Comparison of ENCODE assay signal across 11 cellular contexts in the genomic region with DNA sequence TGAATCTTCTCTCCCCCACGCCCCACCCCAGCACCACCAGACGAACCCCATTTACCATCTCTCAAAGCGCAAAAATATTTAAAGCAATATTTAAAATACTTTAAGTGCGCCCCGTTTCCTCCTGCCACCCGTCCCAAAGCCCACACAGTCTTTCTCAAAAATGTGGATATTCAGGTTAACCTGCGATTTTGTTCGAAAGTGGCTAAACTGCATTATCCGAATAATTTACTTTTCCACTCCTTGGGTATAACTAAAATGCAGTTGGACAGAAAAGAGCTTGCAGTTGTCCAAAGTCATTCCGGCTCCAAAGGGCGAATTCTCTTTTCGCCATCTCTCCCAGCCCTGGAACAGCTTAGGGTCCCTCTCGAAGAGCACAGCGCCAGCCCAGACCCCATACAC. TPM values are rescaled to one million over a fixed set of nuclear protein-coding genes. Genes with fewer than 3 reads are reported as not detected.
DNase-seq lines count a peak whose midpoint lies in the region; ATAC-seq, FAIRE-seq and TF ChIP-seq lines count a peak whose summit lies in the region.
"Had no signal": no experiment of that assay in that cellular context is flagged by ENCODE, and none has a peak within 500 bp of the region (broad histone marks: within the 10 kb centered on the region; RNA-seq: fewer than 3 reads in every experiment).

No MANE protein-coding gene starts in this region.

- H3K27me3 Mint-ChIP-seq in activated naive CD4-positive, alpha-beta T cell treated with anti-CD3 and anti-CD28 coated beads for 36 hours (ENCODE audit: low read depth) = peaks cover 62% of the 10 kb centered on the region

- H3K27me3 ChIP-seq in iPS-15b (ENCODE audit: control insufficient read depth, insufficient read depth, low read length) (peaks cover 63% of the 10 kb centered on the region), stomach (peaks cover 8 to 43% (median 25%) of the 10 kb centered on the region in 3 donors), pancreas (peaks cover 0 to 10% (median 0%) of the 10 kb centered on the region in 4 donors)

- H3K4me1 Mint-ChIP-seq in activated naive CD4-positive, alpha-beta T cell treated with anti-CD3 and anti-CD28 coated beads for 36 hours (ENCODE audit: low read depth) = peaks cover 6% of the 10 kb centered on the region

- peak overlapping the region; percentile 32 for H3K4me3 Mint-ChIP-seq in activated naive CD4-positive, alpha-beta T cell treated with anti-CD3 and anti-CD28 coated beads for 36 hours

- peak overlapping the region; percentile 70 for H3K9ac ChIP-seq in iPS-15b (ENCODE audit: low read depth, low read length)

- H3K9me3 ChIP-seq in iPS-15b (ENCODE audit: control insufficient read depth, insufficient read depth, low read length) = no peaks in the 10 kb centered on the region
- H3K9me3 ChIP-seq in stomach = no peaks in the 10 kb centered on the region
- H3K9me3 ChIP-seq in pancreas = no peaks in the 10 kb centered on the region

- TF ChIP-seq CTCF in astrocyte of the cerebellum (IDR thresholded peaks at IDR 0.05; ENCODE audit: low read depth, low read length, missing control alignments) = no peak
- TF ChIP-seq CTCF in stomach (IDR thresholded peaks at IDR 0.05) = no peak
- TF ChIP-seq CTCF in pancreas (IDR thresholded peaks at IDR 0.05) = no peak

- 16 to 26% (median 21%) methylated on average over 14 of the region's 14 CpGs for WGBS in stomach, 5 donors
- WGBS in pancreas, 2 donors = 7 to 12% methylated on average over 14 of the region's 14 CpGs

- no peak overlapping the region for H3K27ac Mint-ChIP-seq in activated naive CD4-positive, alpha-beta T cell treated with anti-CD3 and anti-CD28 coated beads for 36 hours
- no peak overlapping the region for H3K27ac Mint-ChIP-seq in activated naive CD4-positive, alpha-beta T cell treated with anti-CD3 and anti-CD28 coated beads, Interleukin-2, amount 50 U/mL, for 72 hours
- H3K27ac Mint-ChIP-seq: CD4-positive, CD25-positive, alpha-beta regulatory T cell had no signal

- no peak for TF ChIP-seq EP300 in stomach (IDR thresholded peaks at IDR 0.05)

- CTCF ChIA-PET in activated naive CD4-positive, alpha-beta T cell treated with anti-CD3 and anti-CD28 coated beads for 36 hours (lab: Charles Lee) = no interaction called here

- FAIRE-seq in pancreas (lab: Jason Lieb, UNC) = no peak

- H3K36me3 ChIP-seq in iPS-15b (ENCODE audit: control insufficient read depth, insufficient read depth, low read length) = no peaks in the 10 kb centered on the region
- no peaks in the 10 kb centered on the region for H3K36me3 ChIP-seq in stomach
- H3K36me3 ChIP-seq in pancreas = no peaks in the 10 kb centered on the region

- TF ChIP-seq POLR2A in stomach (IDR thresholded peaks at IDR 0.05) = no peak

- H3K4me1 ChIP-seq in iPS-15b (ENCODE audit: control insufficient read depth, insufficient read depth, low read length) = peaks cover 12% of the 10 kb centered on the region
- peaks cover 7 to 13% (median 10%) of the 10 kb centered on the region in 4 donors for H3K4me1 ChIP-seq in stomach
- peaks cover 0 to 4% (median 3%) of the 10 kb centered on the region in 3 donors for H3K4me1 ChIP-seq in pancreas

- no peak for ATAC-seq in activated naive CD4-positive, alpha-beta T cell treated with anti-CD3 and anti-CD28 coated beads, Interleukin-2, amount 50 U/mL, for 72 hours
- ATAC-seq in pancreas = no peak

- DNase-seq in activated naive CD4-positive, alpha-beta T cell treated with anti-CD3 and anti-CD28 coated beads for 36 hours = no peak
- DNase-seq in activated naive CD4-positive, alpha-beta T cell treated with anti-CD3 and anti-CD28 coated beads, Interleukin-2, amount 50 U/mL, for 72 hours (ENCODE audit: low spot score in 2 of 2) = no peak
- DNase-seq in astrocyte of the cerebellum (ENCODE audit: low read depth) = no peak
- no peak for DNase-seq in stomach
- DNase-seq in SW 1271 (lab: John Stamatoyannopoulos, UW) = no peak
- no peak for DNase-seq in pancreas
- DNase-seq in NCI-H82 (lab: John Stamatoyannopoulos, UW) = no peak
- DNase-seq: CD4-positive, CD25-positive, alpha-beta regulatory T cell; NCI-H345; T1000 had no signal

- no peaks in the 10 kb centered on the region for H3K36me3 Mint-ChIP-seq in activated naive CD4-positive, alpha-beta T cell treated with anti-CD3 and anti-CD28 coated beads for 36 hours (ENCODE audit: low read depth)
- peaks cover 7 to 11% of the 10 kb centered on the region in 2 donors for H3K36me3 Mint-ChIP-seq in activated naive CD4-positive, alpha-beta T cell treated with anti-CD3 and anti-CD28 coated beads, Interleukin-2, amount 50 U/mL, for 72 hours
- H3K36me3 Mint-ChIP-seq: CD4-positive, CD25-positive, alpha-beta regulatory T cell had no signal

- intact Hi-C loops in activated naive CD4-positive, alpha-beta T cell treated with anti-CD3 and anti-CD28 coated beads for 36 hours (cut with micrococcal nuclease) = no loop called here
- intact Hi-C loops in stomach (cut with DNase I; ENCODE audit: low total_unique reads) (no loop called here), pancreas (cut with DNase I) (no loop called here)

- in situ Hi-C loops in astrocyte of the cerebellum (cut with HindIII; ENCODE audit: low sequenced_read_pairs) = no loop called here

- H3K27ac ChIP-seq in stomach = no peak overlapping the region
- no peak overlapping the region for H3K27ac ChIP-seq in pancreas

- no peaks in the 10 kb centered on the region for H3K9me3 Mint-ChIP-seq in activated naive CD4-positive, alpha-beta T cell treated with anti-CD3 and anti-CD28 coated beads for 36 hours
- no peaks in the 10 kb centered on the region for H3K9me3 Mint-ChIP-seq in activated naive CD4-positive, alpha-beta T cell treated with anti-CD3 and anti-CD28 coated beads, Interleukin-2, amount 50 U/mL, for 72 hours

- H3K4me3 ChIP-seq in astrocyte of the cerebellum (ENCODE audit: low read depth, low read length) = peak overlapping the region; percentile 55
- peak overlapping the region; percentile 49 for H3K4me3 ChIP-seq in iPS-15b (ENCODE audit: low read depth, low read length)
- H3K4me3 ChIP-seq in stomach = peak overlapping the region; percentile 26 to 45 (median 39)
- peak overlapping the region in 1 of 4 donors; percentile 38 for H3K4me3 ChIP-seq in pancreas

RNA-seq across cellular contexts. Expression of gene SMIM43, which starts 0.7 kb away (rescaled TPM):
- not detected for total RNA-seq in activated naive CD4-positive, alpha-beta T cell treated with anti-CD3 and anti-CD28 coated beads for 36 hours
- not detected for total RNA-seq in activated naive CD4-positive, alpha-beta T cell treated with anti-CD3 and anti-CD28 coated beads, Interleukin-2, amount 50 U/mL, for 72 hours
- total RNA-seq in stomach = under 1 TPM in 1 of 5 donors, not detected in 4; 0.18 TPM
- polyA plus RNA-seq in stomach = under 1 TPM in 2 of 3 donors, not detected in 1; 0.10 to 0.31 TPM
- total RNA-seq in pancreas = not detected
- under 1 TPM in 1 of 2 donors, not detected in 1; 0.07 TPM for polyA plus RNA-seq in pancreas
- total RNA-seq: CD4-positive, CD25-positive, alpha-beta regulatory T cell had no signal

RNA-seq across cellular contexts. Expression of gene EXOSC9, which starts 36.8 kb away (rescaled TPM):
- 10 to 100 TPM; 57.7 to 58.7 TPM for total RNA-seq in activated naive CD4-positive, alpha-beta T cell treated with anti-CD3 and anti-CD28 coated beads for 36 hours
- 10 to 100 TPM; 66.3 to 75.4 TPM for total RNA-seq in activated naive CD4-positive, alpha-beta T cell treated with anti-CD3 and anti-CD28 coated beads, Interleukin-2, amount 50 U/mL, for 72 hours
- total RNA-seq in stomach = 100 to 1,000 TPM in 1 of 5 donors, 10 to 100 TPM in 4; 10.4 to 162 (median 34.5) TPM
- 10 to 100 TPM; 16.4 to 22.0 (median 18.6) TPM for polyA plus RNA-seq in stomach
- total RNA-seq in pancreas = 1 to 10 TPM; 6.3 to 8.5 (median 7.6) TPM
- 10 to 100 TPM in 1 of 2 donors, 1 to 10 TPM in 1; 8.0 to 15.9 TPM for polyA plus RNA-seq in pancreas

RNA-seq across cellular contexts. Expression of gene CCNA2, which starts 59.4 kb away (rescaled TPM):
- total RNA-seq in activated naive CD4-positive, alpha-beta T cell treated with anti-CD3 and anti-CD28 coated beads for 36 hours = 100 to 1,000 TPM; 133 to 138 TPM
- total RNA-seq in activated naive CD4-positive, alpha-beta T cell treated with anti-CD3 and anti-CD28 coated beads, Interleukin-2, amount 50 U/mL, for 72 hours = 100 to 1,000 TPM; 105 to 125 TPM
- total RNA-seq in stomach (10 to 100 TPM in 2 of 5 donors, 1 to 10 TPM in 2, not detected in 1; 3.6 to 14.2 (median 10.1) TPM), pancreas (1 to 10 TPM in 1 of 6 donors, under 1 TPM in 5; 0.19 to 1.5 (median 0.42) TPM)
- polyA plus RNA-seq in stomach (1 to 10 TPM; 2.0 to 8.8 (median 4.8) TPM), pancreas (under 1 TPM; 0.72 to 0.82 TPM)

Comparison
In these comparisons a context has a peak if more than half of its experiments do, and no peak if none do; other contexts are left out.
1. RNA of gene CCNA2, which starts 59.4 kb away (total RNA-seq): 133 to 138 TPM in activated naive CD4-positive, alpha-beta T cell treated with anti-CD3 and anti-CD28 coated beads for 36 hours and 105 to 125 TPM in activated naive CD4-positive, alpha-beta T cell treated with anti-CD3 and anti-CD28 coated beads, Interleukin-2, amount 50 U/mL, for 72 hours; 3.6 to 14.2 TPM in stomach and 0.19 to 1.5 TPM in pancreas; every median in the first group is over 4 times any median in the second.